Comparison of ENCODE assay signal across 8 cellular contexts in the genomic region with DNA sequence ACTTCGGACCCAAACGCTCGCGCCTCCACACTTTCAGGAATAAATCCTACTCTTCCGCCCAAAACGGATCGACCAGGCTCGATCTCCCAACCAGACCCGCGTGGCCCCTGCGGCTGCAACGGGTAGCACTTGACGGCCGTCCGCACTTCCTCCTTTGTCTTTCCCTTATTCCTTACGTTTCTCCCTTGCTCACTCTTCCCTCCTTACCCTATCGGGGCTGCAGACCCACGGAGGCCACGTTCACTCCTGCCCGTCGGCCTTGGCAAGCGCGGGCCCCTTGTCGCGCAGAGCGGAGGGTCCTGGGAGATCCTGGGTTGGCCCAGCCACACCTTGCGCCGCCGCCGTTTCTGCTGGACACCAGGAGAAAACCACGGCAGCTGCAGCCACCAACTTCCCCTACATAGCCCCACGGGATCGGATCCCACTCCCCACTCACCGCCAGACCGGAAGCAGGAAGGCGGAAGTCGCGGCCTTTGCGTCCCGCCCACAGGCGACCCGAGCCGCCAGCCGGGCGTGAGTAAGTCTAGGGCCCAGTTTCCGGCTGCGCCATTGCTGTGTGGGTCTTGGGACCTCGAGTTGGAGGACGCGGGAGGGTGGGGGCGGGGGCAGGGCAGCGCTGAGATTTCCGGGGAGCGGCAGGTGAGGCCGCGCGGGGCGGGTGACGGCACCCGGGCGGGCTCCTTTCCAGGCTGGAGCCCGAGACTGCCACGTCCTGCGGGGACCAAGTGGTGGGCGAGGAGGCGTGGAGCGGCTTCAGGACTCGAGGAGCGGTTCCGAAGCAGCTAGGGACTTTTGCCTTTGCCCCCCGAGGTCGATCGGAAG.
DNase-seq lines count a peak whose midpoint lies in the region; ATAC-seq lines count a peak whose summit lies in the region.

A gene with protein sequence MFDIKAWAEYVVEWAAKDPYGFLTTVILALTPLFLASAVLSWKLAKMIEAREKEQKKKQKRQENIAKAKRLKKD (minus strand): TSS at position 459 of the 822 bp plus-strand sequence. CDS start 2,297 bp downstream, outside the sequence.

- ATAC-seq in GM18870 (IDR thresholded peaks at IDR 0.05; ENCODE audit: unreplicated experiment) (peak; percentile 90), HG03135 (IDR thresholded peaks at IDR 0.05; ENCODE audit: unreplicated experiment) (peak; percentile 98)

- DNase-seq in ACHN: peak; percentile 89
- peak; percentile 84 for DNase-seq in NCI-H226
- DNase-seq in activated CD4-positive, CD25-positive, alpha-beta regulatory T cell treated with anti-CD3 and anti-CD28 coated beads, Interleukin-2, amount 50 U/mL, for 16 hours (ENCODE audit: low read depth, low spot score): peak; percentile 50
- DNase-seq in central memory CD4-positive, alpha-beta T cell: peak; percentile 68
- peak; percentile 81 for DNase-seq in iris pigment epithelial cell (ENCODE audit: low read depth)
- peak; percentile 75 for DNase-seq in stimulated activated CD4-positive, alpha-beta T cell treated with anti-CD3 and anti-CD28 coated beads, Interleukin-12 subunit alpha, Interleukin-12 subunit beta, amount 100 ng/mL, for 4 hours

- in situ Hi-C loops in ACHN (cut with HindIII; ENCODE audit: low pct_ligation_motif_present, low pct_unique_long_range_greater_than_20kb, low sequenced_read_pairs): no loop called here

Comparison
In these comparisons a context has a peak if more than half of its experiments do, and no peak if none do; other contexts are left out.
1. Peak in every context shown above with its lines: DNase-seq and ATAC-seq.